Comparison of ENCODE assay signal across 2 cellular contexts in the genomic region with DNA sequence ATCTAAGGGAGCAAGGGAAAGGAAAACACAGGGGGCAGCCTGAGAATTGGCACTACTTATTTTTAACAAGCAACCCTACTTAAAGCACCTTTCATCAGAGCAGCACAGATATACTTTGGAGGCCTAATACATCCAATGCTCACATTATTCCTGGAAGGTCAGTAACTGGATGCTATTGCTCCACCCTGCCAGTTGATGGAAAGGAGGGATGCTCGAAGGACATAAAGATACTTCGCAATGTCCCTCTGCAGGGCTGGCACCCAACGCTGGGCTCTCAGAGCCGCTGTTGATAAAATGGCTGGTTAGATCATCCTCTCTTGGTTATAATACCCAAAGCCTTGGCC.
TF ChIP-seq lines count a peak whose summit lies in the region.

No MANE protein-coding gene starts in this region.

TF ChIP-seq in K562, 482 proteins besides CTCF, POLR2A, EP300 and RAD21 (continued from another document):
- peak; percentile 81 for TF ChIP-seq FOSL1 (tag; conservative IDR thresholded peaks at IDR 0.05)
- 0 out of 4 replicates have a peak, but pooled peaks of 1 of the 2 experiments have one; percentile 2 for TF ChIP-seq NRF1 (conservative IDR thresholded peaks at IDR 0.05 in 1 of 2, IDR thresholded peaks at IDR 0.05 in 1 of 2)
- TF ChIP-seq, protein P1, sequence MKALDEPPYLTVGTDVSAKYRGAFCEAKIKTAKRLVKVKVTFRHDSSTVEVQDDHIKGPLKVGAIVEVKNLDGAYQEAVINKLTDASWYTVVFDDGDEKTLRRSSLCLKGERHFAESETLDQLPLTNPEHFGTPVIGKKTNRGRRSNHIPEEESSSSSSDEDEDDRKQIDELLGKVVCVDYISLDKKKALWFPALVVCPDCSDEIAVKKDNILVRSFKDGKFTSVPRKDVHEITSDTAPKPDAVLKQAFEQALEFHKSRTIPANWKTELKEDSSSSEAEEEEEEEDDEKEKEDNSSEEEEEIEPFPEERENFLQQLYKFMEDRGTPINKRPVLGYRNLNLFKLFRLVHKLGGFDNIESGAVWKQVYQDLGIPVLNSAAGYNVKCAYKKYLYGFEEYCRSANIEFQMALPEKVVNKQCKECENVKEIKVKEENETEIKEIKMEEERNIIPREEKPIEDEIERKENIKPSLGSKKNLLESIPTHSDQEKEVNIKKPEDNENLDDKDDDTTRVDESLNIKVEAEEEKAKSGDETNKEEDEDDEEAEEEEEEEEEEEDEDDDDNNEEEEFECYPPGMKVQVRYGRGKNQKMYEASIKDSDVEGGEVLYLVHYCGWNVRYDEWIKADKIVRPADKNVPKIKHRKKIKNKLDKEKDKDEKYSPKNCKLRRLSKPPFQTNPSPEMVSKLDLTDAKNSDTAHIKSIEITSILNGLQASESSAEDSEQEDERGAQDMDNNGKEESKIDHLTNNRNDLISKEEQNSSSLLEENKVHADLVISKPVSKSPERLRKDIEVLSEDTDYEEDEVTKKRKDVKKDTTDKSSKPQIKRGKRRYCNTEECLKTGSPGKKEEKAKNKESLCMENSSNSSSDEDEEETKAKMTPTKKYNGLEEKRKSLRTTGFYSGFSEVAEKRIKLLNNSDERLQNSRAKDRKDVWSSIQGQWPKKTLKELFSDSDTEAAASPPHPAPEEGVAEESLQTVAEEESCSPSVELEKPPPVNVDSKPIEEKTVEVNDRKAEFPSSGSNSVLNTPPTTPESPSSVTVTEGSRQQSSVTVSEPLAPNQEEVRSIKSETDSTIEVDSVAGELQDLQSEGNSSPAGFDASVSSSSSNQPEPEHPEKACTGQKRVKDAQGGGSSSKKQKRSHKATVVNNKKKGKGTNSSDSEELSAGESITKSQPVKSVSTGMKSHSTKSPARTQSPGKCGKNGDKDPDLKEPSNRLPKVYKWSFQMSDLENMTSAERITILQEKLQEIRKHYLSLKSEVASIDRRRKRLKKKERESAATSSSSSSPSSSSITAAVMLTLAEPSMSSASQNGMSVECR (CRISPR knock-in tag; IDR thresholded peaks at IDR 0.05): no peak
- TF ChIP-seq TSHZ1 (CRISPR knock-in tag; IDR thresholded peaks at IDR 0.05): no peak
TF ChIP-seq in K562: peak in this region for 2.

TF ChIP-seq in HepG2, 621 proteins besides CTCF, POLR2A, EP300 and RAD21 (continued from another document and continues in another):
- TF ChIP-seq ZNF558 (CRISPR knock-in tag; IDR thresholded peaks at IDR 0.05; ENCODE audit: borderline replicate concordance) (no peak), BCL6 (CRISPR knock-in tag; IDR thresholded peaks at IDR 0.05) (peak; percentile 59; the same call in 1 of the 2 replicates), TARDBP (CRISPR knock-in tag; IDR thresholded peaks at IDR 0.05) (no peak), KDM1A (CRISPR knock-in tag; IDR thresholded peaks at IDR 0.05) (no peak), CCAR2 (optimal IDR thresholded peaks at IDR 0.05; ENCODE audit: low read depth, low read length) (no peak), ZSCAN12 (CRISPR knock-in tag; IDR thresholded peaks at IDR 0.05) (no peak), PITX1 (CRISPR knock-in tag; IDR thresholded peaks at IDR 0.05) (no peak), KLF6 (CRISPR knock-in tag; IDR thresholded peaks at IDR 0.05) (no peak), SP4 (CRISPR knock-in tag; IDR thresholded peaks at IDR 0.05) (no peak), ZNF720 (CRISPR knock-in tag; IDR thresholded peaks at IDR 0.05) (no peak), SMARCC2 (IDR thresholded peaks at IDR 0.05) (no peak), ZSCAN29 (CRISPR knock-in tag; conservative IDR thresholded peaks at IDR 0.05) (no peak), ATF7 (IDR thresholded peaks at IDR 0.05) (no peak), ATF7 (CRISPR knock-in tag; IDR thresholded peaks at IDR 0.05) (0 out of 2 replicates have a peak, but pooled peaks have one; percentile 5), ZSCAN21 (CRISPR knock-in tag; IDR thresholded peaks at IDR 0.05; ENCODE audit: borderline replicate concordance) (no peak), SYNCRIP (IDR thresholded peaks at IDR 0.05; ENCODE audit: insufficient read depth, low read depth, low read length) (no peak), ZMAT3 (CRISPR knock-in tag; conservative IDR thresholded peaks at IDR 0.05) (no peak), NFE2L1 (CRISPR knock-in tag; IDR thresholded peaks at IDR 0.05; ENCODE audit: borderline replicate concordance) (no peak), NCOA5 (CRISPR knock-in tag; IDR thresholded peaks at IDR 0.05) (no peak), RARG (CRISPR knock-in tag; IDR thresholded peaks at IDR 0.05; ENCODE audit: low read depth) (no peak), TBX2 (CRISPR knock-in tag; IDR thresholded peaks at IDR 0.05; ENCODE audit: borderline replicate concordance) (0 out of 2 replicates have a peak, but pooled peaks have one; percentile 24), KDM5A (IDR thresholded peaks at IDR 0.05; ENCODE audit: borderline replicate concordance, low read length) (no peak), SALL2 (CRISPR knock-in tag; IDR thresholded peaks at IDR 0.05) (no peak), ZBTB40 (IDR thresholded peaks at IDR 0.05) (no peak), ZBTB40 (CRISPR knock-in tag; IDR thresholded peaks at IDR 0.05) (no peak), AHR (CRISPR knock-in tag; IDR thresholded peaks at IDR 0.05) (no peak), ZNF709 (CRISPR knock-in tag; IDR thresholded peaks at IDR 0.05) (no peak), ZNF703 (CRISPR knock-in tag; IDR thresholded peaks at IDR 0.05; ENCODE audit: borderline replicate concordance) (no peak), HNF4G (IDR thresholded peaks at IDR 0.05; ENCODE audit: borderline replicate concordance, low read depth, low read length) (no peak), HNF4G (CRISPR knock-in tag; IDR thresholded peaks at IDR 0.05; ENCODE audit: borderline replicate concordance, low read depth) (no peak), NR1H2 (CRISPR knock-in tag; IDR thresholded peaks at IDR 0.05; ENCODE audit: borderline replicate concordance, low read depth) (no peak)
- TF ChIP-seq, protein P2, sequence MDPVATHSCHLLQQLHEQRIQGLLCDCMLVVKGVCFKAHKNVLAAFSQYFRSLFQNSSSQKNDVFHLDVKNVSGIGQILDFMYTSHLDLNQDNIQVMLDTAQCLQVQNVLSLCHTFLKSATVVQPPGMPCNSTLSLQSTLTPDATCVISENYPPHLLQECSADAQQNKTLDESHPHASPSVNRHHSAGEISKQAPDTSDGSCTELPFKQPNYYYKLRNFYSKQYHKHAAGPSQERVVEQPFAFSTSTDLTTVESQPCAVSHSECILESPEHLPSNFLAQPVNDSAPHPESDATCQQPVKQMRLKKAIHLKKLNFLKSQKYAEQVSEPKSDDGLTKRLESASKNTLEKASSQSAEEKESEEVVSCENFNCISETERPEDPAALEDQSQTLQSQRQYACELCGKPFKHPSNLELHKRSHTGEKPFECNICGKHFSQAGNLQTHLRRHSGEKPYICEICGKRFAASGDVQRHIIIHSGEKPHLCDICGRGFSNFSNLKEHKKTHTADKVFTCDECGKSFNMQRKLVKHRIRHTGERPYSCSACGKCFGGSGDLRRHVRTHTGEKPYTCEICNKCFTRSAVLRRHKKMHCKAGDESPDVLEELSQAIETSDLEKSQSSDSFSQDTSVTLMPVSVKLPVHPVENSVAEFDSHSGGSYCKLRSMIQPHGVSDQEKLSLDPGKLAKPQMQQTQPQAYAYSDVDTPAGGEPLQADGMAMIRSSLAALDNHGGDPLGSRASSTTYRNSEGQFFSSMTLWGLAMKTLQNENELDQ (CRISPR knock-in tag; IDR thresholded peaks at IDR 0.05; ENCODE audit: borderline replicate concordance): no peak
- TF ChIP-seq, protein P3, sequence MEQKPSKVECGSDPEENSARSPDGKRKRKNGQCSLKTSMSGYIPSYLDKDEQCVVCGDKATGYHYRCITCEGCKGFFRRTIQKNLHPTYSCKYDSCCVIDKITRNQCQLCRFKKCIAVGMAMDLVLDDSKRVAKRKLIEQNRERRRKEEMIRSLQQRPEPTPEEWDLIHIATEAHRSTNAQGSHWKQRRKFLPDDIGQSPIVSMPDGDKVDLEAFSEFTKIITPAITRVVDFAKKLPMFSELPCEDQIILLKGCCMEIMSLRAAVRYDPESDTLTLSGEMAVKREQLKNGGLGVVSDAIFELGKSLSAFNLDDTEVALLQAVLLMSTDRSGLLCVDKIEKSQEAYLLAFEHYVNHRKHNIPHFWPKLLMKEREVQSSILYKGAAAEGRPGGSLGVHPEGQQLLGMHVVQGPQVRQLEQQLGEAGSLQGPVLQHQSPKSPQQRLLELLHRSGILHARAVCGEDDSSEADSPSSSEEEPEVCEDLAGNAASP (CRISPR knock-in tag; IDR thresholded peaks at IDR 0.05; ENCODE audit: borderline replicate concordance): no peak
- TF ChIP-seq, protein P4, sequence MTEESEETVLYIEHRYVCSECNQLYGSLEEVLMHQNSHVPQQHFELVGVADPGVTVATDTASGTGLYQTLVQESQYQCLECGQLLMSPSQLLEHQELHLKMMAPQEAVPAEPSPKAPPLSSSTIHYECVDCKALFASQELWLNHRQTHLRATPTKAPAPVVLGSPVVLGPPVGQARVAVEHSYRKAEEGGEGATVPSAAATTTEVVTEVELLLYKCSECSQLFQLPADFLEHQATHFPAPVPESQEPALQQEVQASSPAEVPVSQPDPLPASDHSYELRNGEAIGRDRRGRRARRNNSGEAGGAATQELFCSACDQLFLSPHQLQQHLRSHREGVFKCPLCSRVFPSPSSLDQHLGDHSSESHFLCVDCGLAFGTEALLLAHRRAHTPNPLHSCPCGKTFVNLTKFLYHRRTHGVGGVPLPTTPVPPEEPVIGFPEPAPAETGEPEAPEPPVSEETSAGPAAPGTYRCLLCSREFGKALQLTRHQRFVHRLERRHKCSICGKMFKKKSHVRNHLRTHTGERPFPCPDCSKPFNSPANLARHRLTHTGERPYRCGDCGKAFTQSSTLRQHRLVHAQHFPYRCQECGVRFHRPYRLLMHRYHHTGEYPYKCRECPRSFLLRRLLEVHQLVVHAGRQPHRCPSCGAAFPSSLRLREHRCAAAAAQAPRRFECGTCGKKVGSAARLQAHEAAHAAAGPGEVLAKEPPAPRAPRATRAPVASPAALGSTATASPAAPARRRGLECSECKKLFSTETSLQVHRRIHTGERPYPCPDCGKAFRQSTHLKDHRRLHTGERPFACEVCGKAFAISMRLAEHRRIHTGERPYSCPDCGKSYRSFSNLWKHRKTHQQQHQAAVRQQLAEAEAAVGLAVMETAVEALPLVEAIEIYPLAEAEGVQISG (CRISPR knock-in tag; IDR thresholded peaks at IDR 0.05): 0 out of 2 replicates have a peak, but pooled peaks have one; percentile 1
- TF ChIP-seq, protein P5, sequence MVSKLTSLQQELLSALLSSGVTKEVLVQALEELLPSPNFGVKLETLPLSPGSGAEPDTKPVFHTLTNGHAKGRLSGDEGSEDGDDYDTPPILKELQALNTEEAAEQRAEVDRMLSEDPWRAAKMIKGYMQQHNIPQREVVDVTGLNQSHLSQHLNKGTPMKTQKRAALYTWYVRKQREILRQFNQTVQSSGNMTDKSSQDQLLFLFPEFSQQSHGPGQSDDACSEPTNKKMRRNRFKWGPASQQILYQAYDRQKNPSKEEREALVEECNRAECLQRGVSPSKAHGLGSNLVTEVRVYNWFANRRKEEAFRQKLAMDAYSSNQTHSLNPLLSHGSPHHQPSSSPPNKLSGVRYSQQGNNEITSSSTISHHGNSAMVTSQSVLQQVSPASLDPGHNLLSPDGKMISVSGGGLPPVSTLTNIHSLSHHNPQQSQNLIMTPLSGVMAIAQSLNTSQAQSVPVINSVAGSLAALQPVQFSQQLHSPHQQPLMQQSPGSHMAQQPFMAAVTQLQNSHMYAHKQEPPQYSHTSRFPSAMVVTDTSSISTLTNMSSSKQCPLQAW (CRISPR knock-in tag; IDR thresholded peaks at IDR 0.05): 0 out of 2 replicates have a peak, but pooled peaks have one; percentile 24
